ENCODE assay signal across 8 cellular contexts in the genomic region with DNA sequence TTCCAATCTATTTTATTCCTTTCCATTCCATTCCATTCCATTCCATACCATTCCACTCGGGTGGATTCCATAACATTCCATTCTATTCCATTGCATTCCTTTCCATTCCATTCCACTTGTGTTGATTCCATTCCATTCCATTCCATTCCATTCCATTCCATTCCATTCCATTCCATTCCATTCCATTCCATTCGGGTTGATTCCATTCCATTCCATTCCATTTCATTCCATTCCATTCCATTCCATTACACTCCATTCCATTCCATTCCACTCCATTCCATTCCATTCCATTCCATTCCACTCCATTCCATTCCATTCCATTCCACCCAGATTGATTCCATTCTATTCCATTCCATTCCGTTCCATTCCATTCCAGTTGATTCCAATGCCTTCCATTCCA.
DNase-seq lines count a peak whose midpoint lies in the region; ATAC-seq and TF ChIP-seq lines count a peak whose summit lies in the region.
"Not testable (repeated sequence)": the region's sequence is repeated elsewhere in the genome, so short reads cannot be mapped to it uniquely, and the experiment has no call there.

No MANE protein-coding gene starts in this region.

- not testable (repeated sequence) for H3K27ac ChIP-seq in HUES64 (ENCODE audit: low read depth, low read length); body of pancreas; liver (ENCODE audit: low read depth in 1 of 2, low read length in 2 of 2); upper lobe of left lung

- peak; percentile 65 for ATAC-seq in GM18867 (IDR thresholded peaks at IDR 0.05; ENCODE audit: unreplicated experiment)
- peak; percentile 73 for ATAC-seq in GM21381 (IDR thresholded peaks at IDR 0.05; ENCODE audit: unreplicated experiment)
- ATAC-seq in HG02759 (IDR thresholded peaks at IDR 0.05; ENCODE audit: unreplicated experiment), result peak; percentile 69
- ATAC-seq in HG03135 (IDR thresholded peaks at IDR 0.05; ENCODE audit: unreplicated experiment), result peak; percentile 69
- ATAC-seq in body of pancreas, result peak; percentile 66
- ATAC-seq in upper lobe of left lung (ENCODE audit: low FRiP score in 2 of 2), result peak; percentile 88 to 94

- H3K36me3 ChIP-seq in HUES64 (ENCODE audit: insufficient read depth, low read length); body of pancreas (replicated peaks in 1 of 2; ENCODE audit: insufficient read depth in 1 of 2, low read depth in 2 of 2); liver (ENCODE audit: control insufficient read depth in 4 of 4, insufficient read depth in 3 of 4, low read depth in 1 of 4, low read length in 3 of 4); upper lobe of left lung: not testable (repeated sequence)

- peak overlapping the region; percentile 1; the same call in 1 of the 2 replicates for H3K4me3 ChIP-seq in HUES64 (ENCODE audit: low read length)
- H3K4me3 ChIP-seq in body of pancreas, upper lobe of left lung: not testable (repeated sequence)
- H3K4me3 ChIP-seq in liver (ENCODE audit: low read depth in 1 of 3, low read length in 3 of 3), result peak overlapping the region in 2 of 3 donors; percentile 17 to 36

- not testable (repeated sequence) for DNase-seq in body of pancreas, upper lobe of left lung

- TF ChIP-seq RAD21 in liver (IDR thresholded peaks at IDR 0.05), result not testable (repeated sequence)

- H3K4me1 ChIP-seq in HUES64 (ENCODE audit: insufficient read depth, low read length); body of pancreas; liver (ENCODE audit: control insufficient read depth in 4 of 4, insufficient read depth in 4 of 4, low read length in 3 of 4); upper lobe of left lung: not testable (repeated sequence)

- H3K27me3 ChIP-seq in HUES64 (ENCODE audit: insufficient read depth, low read length); body of pancreas; liver (ENCODE audit: control insufficient read depth in 4 of 4, insufficient read depth in 4 of 4, low read length in 3 of 4); upper lobe of left lung: not testable (repeated sequence)

- not testable (repeated sequence) for TF ChIP-seq EP300 in upper lobe of left lung (IDR thresholded peaks at IDR 0.05)

- intact Hi-C loops in body of pancreas (cut with DNase I), result not testable (repeated sequence)

- not testable (repeated sequence) for H3K9ac ChIP-seq in HUES64 (ENCODE audit: low read depth, low read length); liver (ENCODE audit: low read depth in 1 of 2, low read length in 2 of 2)

- peaks cover 89% of the 10 kb centered on the region for H3K9me3 ChIP-seq in HUES64 (ENCODE audit: insufficient read depth, low read depth, low read length)
- H3K9me3 ChIP-seq in body of pancreas, result peaks cover 0 to 14% (median 6%) of the 10 kb centered on the region in 3 donors
- peaks cover 17 to 69% (median 54%) of the 10 kb centered on the region in 4 donors for H3K9me3 ChIP-seq in liver (ENCODE audit: control insufficient read depth in 4 of 4, low read length in 3 of 4)
- H3K9me3 ChIP-seq in upper lobe of left lung, result peaks cover 3 to 66% (median 16%) of the 10 kb centered on the region in 4 donors

- 75% methylated on average over 3 of the region's 3 CpGs for WGBS in HUES64
- 45 to 58% methylated on average over 3 of the region's 3 CpGs for WGBS in body of pancreas, 2 donors
- WGBS in liver, result 61% methylated on average over 3 of the region's 3 CpGs
- WGBS in upper lobe of left lung, 2 donors, result 60 to 63% methylated on average over 3 of the region's 3 CpGs

- not testable (repeated sequence) for TF ChIP-seq POLR2A in body of pancreas (IDR thresholded peaks at IDR 0.05); upper lobe of left lung (IDR thresholded peaks at IDR 0.05)

- not testable (repeated sequence) for TF ChIP-seq CTCF in body of pancreas (IDR thresholded peaks at IDR 0.05); liver (IDR thresholded peaks at IDR 0.05; ENCODE audit: low read depth, low read length, missing input control); upper lobe of left lung (IDR thresholded peaks at IDR 0.05)
